In genomic region chr11:73995247-73995646, GRCh38 we compare ENCODE assay signal across 1 cellular context.
TF ChIP-seq lines count a peak whose summit lies in the region.

No MANE protein-coding gene starts in this region.

TF ChIP-seq in IMR-90, 13 proteins besides CTCF, POLR2A, EP300 and RAD21:
- TF ChIP-seq NFE2L2 (IDR thresholded peaks at IDR 0.05; ENCODE audit: low read depth, low read length) (no peak), BHLHE40 (IDR thresholded peaks at IDR 0.05; ENCODE audit: low read depth, low read length) (no peak), CHD1 (IDR thresholded peaks at IDR 0.05; ENCODE audit: low read depth, low read length) (no peak), SMC3 (IDR thresholded peaks at IDR 0.05; ENCODE audit: low read depth, low read length) (no peak), MAZ (IDR thresholded peaks at IDR 0.05; ENCODE audit: borderline replicate concordance, low read depth, low read length) (no peak), MXI1 (IDR thresholded peaks at IDR 0.05; ENCODE audit: borderline replicate concordance, low read depth, low read length) (no peak), RCOR1 (IDR thresholded peaks at IDR 0.05; ENCODE audit: insufficient replicate concordance, low read length) (no peak), ELK1 (IDR thresholded peaks at IDR 0.05; ENCODE audit: borderline replicate concordance, low read depth, low read length) (no peak), CEBPB (IDR thresholded peaks at IDR 0.05; ENCODE audit: low read depth, low read length) (no peak), RFX5 (IDR thresholded peaks at IDR 0.05; ENCODE audit: low read depth, low read length) (no peak), FOS (IDR thresholded peaks at IDR 0.05; ENCODE audit: low read depth, low read length) (no peak), MAFK (IDR thresholded peaks at IDR 0.05; ENCODE audit: low read depth, low read length) (no peak)
- TF ChIP-seq, protein P1, sequence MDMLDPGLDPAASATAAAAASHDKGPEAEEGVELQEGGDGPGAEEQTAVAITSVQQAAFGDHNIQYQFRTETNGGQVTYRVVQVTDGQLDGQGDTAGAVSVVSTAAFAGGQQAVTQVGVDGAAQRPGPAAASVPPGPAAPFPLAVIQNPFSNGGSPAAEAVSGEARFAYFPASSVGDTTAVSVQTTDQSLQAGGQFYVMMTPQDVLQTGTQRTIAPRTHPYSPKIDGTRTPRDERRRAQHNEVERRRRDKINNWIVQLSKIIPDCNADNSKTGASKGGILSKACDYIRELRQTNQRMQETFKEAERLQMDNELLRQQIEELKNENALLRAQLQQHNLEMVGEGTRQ (IDR thresholded peaks at IDR 0.05; ENCODE audit: low read depth, low read length) = no peak
TF ChIP-seq in IMR-90: peak in this region for 0.
